9 cellular contexts compared by ENCODE assay signal in the genomic region with DNA sequence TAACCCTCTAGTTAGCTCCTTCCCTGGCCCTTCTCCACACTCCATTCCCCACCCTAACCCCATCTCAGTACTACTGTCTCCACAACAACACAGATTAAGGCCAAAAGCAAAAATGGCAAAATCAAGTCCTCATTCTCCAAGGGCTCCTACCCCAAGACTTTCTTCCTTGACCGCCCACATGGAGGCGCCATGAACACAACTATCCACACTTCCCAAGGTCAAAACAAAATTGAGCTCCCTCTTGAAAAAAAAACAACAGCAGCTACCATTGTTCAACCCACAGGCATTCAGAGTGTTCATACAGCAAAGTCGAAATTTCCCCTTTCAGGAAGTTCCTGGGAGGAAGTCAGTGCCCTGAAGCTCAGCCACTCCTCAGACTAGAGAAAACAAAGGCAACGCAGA. TPM values are rescaled to one million over a fixed set of nuclear protein-coding genes. Genes with fewer than 3 reads are reported as not detected.
DNase-seq lines count a peak whose midpoint lies in the region; ATAC-seq and TF ChIP-seq lines count a peak whose summit lies in the region.
"Had no signal": no experiment of that assay in that cellular context is flagged by ENCODE, and none has a peak within 500 bp of the region (broad histone marks: within the 10 kb centered on the region; RNA-seq: fewer than 3 reads in every experiment).

No MANE protein-coding gene starts in this region.

- H3K9me3 Mint-ChIP-seq in HFFc6: no peaks in the 10 kb centered on the region
- H3K9me3 Mint-ChIP-seq: IgD-negative memory B cell had no signal

- H3K4me3 ChIP-seq in BLaER1 (no peak overlapping the region), body of pancreas (no peak overlapping the region), iPS DF 6.9 (ENCODE audit: low read length) (no peak overlapping the region)

- peak; percentile 69 for DNase-seq in HFFc6
- DNase-seq in T-helper 1 cell: peak in 4 of 5 donors; percentile 17 to 67 (median 25)
- peak; percentile 64 to 77 (median 74) for DNase-seq in body of pancreas
- peak; percentile 41 for DNase-seq in iPS DF 6.9 (ENCODE audit: low read depth, low spot score)
- peak; percentile 67 for DNase-seq in smooth muscle cell of the brain vasculature (ENCODE audit: low read depth, low spot score)
- no peak for DNase-seq in DMS114 treated with DMSO at 0.1 percent for 48 hours (lab: John Stamatoyannopoulos, UW; ENCODE audit: unreplicated experiment)

- H3K36me3 ChIP-seq in BLaER1: no peaks in the 10 kb centered on the region
- H3K36me3 ChIP-seq in body of pancreas (replicated peaks in 1 of 2; ENCODE audit: insufficient read depth in 1 of 2, low read depth in 2 of 2): no peaks in the 10 kb centered on the region
- no peaks in the 10 kb centered on the region for H3K36me3 ChIP-seq in iPS DF 6.9 (ENCODE audit: control insufficient read depth, insufficient read depth, low read length)

- H3K27me3 ChIP-seq in BLaER1 (no peaks in the 10 kb centered on the region), body of pancreas (no peaks in the 10 kb centered on the region), iPS DF 6.9 (ENCODE audit: control insufficient read depth, insufficient read depth, low read length) (no peaks in the 10 kb centered on the region)

- WGBS in body of pancreas, 2 donors: 32 to 36% methylated on average over 4 of the region's 4 CpGs
- WGBS in iPS DF 6.9 (ENCODE audit: insufficient coverage, insufficient read length): no CpG with 5 or more reads among the region's 4 CpGs

- no peak overlapping the region for H3K27ac ChIP-seq in BLaER1
- H3K27ac ChIP-seq in body of pancreas: peak overlapping the region in 2 of 4 donors; percentile 16 to 19
- H3K27ac ChIP-seq in iPS DF 6.9 (ENCODE audit: low read length): no peak overlapping the region

- intact Hi-C loops in body of pancreas (cut with DNase I): loop anchor here (10.0 kb wide), 1 partner anchor 58 kb away; a partner anchor contains a TSS

- no peak overlapping the region; the same call in 1 of the 2 replicates for H3K4me3 Mint-ChIP-seq in HFFc6

- no peak for TF ChIP-seq POLR2A in body of pancreas (IDR thresholded peaks at IDR 0.05)

- 0 out of 2 replicates have a peak, but pooled peaks cover 17% of the 10 kb centered on the region for H4K20me1 ChIP-seq in BLaER1

- H3K4me1 Mint-ChIP-seq in HFFc6 (ENCODE audit: low read depth): peaks cover 49% of the 10 kb centered on the region

- ATAC-seq in body of pancreas: peak; percentile 59
- no peak for ATAC-seq in GM21737 (IDR thresholded peaks at IDR 0.05; ENCODE audit: unreplicated experiment)

- peaks cover 7% of the 10 kb centered on the region; the same call in 1 of the 2 replicates for H3K9me3 ChIP-seq in BLaER1
- H3K9me3 ChIP-seq in body of pancreas: no peaks in the 10 kb centered on the region
- H3K9me3 ChIP-seq in iPS DF 6.9 (ENCODE audit: control insufficient read depth, insufficient read depth, low read length): no peaks in the 10 kb centered on the region

- no peak overlapping the region for H3K9ac ChIP-seq in BLaER1

- H3K4me1 ChIP-seq in BLaER1: peaks cover 44% of the 10 kb centered on the region
- peaks cover 36% of the 10 kb centered on the region for H3K4me1 ChIP-seq in body of pancreas
- H3K4me1 ChIP-seq in iPS DF 6.9 (ENCODE audit: control insufficient read depth, insufficient read depth, low read length): no peaks in the 10 kb centered on the region

- peak overlapping the region; percentile 54 for H3K4me2 ChIP-seq in BLaER1

- TF ChIP-seq CTCF in HFFc6 (IDR thresholded peaks at IDR 0.05) (peak; percentile 81), body of pancreas (IDR thresholded peaks at IDR 0.05) (peak; percentile 21 to 82 (median 64))

- peaks cover 2% of the 10 kb centered on the region for H3K27me3 Mint-ChIP-seq in HFFc6 (ENCODE audit: insufficient read depth)

- no peaks in the 10 kb centered on the region; the same call in 1 of the 2 replicates for H3K36me3 Mint-ChIP-seq in HFFc6 (ENCODE audit: low read depth)

- H3K27ac Mint-ChIP-seq in HFFc6: peak overlapping the region; percentile 49

RNA-seq across cellular contexts. Expression of a gene that starts 54.4 kb away (rescaled TPM):
- 10 to 100 TPM; 41.6 to 45.8 (median 44.3) TPM for total RNA-seq in HFFc6 (2021; fragmentation: NEBNext Ultra II Directional; extraction: Animal tissue kit (Norgen Biotek cat#: 25700))
- 10 to 100 TPM; 15.8 to 22.1 TPM for total RNA-seq in body of pancreas
